ENCODE assay signal across 14 cellular contexts in genomic region chr1:228399531-228400236, GRCh38. TPM values are rescaled to one million over a fixed set of nuclear protein-coding genes. Genes with fewer than 3 reads are reported as not detected.
DNase-seq lines count a peak whose midpoint lies in the region; ATAC-seq and TF ChIP-seq lines count a peak whose summit lies in the region.
"Had no signal": no experiment of that assay in that cellular context is flagged by ENCODE, and none has a peak within 500 bp of the region (broad histone marks: within the 10 kb centered on the region; RNA-seq: fewer than 3 reads in every experiment).

No MANE protein-coding gene starts in this region.

- POLR2A ChIA-PET in RWPE1 (lab: Yijun Ruan, JAX; ENCODE audit: low non-redundant PET): no interaction called here

- TF ChIP-seq POLR2A in suprapubic skin (IDR thresholded peaks at IDR 0.05): no peak

- CTCF ChIA-PET in RWPE1 (lab: Yijun Ruan, JAX): no interaction called here

- H3K4me1 ChIP-seq in left lung: peaks cover 4 to 22% of the 10 kb centered on the region in 2 donors
- peaks cover 25% of the 10 kb centered on the region for H3K4me1 ChIP-seq in suprapubic skin

- WGBS in suprapubic skin: 93% methylated on average over 12 of the region's 14 CpGs

- H3K9me3 ChIP-seq in left lung (no peaks in the 10 kb centered on the region), suprapubic skin (no peaks in the 10 kb centered on the region)

- intact Hi-C loops in left lung (cut with DNase I): no loop called here

- no peaks in the 10 kb centered on the region for H3K27me3 ChIP-seq in left lung
- H3K27me3 ChIP-seq in suprapubic skin: no peaks in the 10 kb centered on the region

- ATAC-seq in left lung: no peak
- no peak for ATAC-seq in GM19452 (IDR thresholded peaks at IDR 0.05; ENCODE audit: unreplicated experiment)
- ATAC-seq in GM18868 (IDR thresholded peaks at IDR 0.05; ENCODE audit: unreplicated experiment): no peak

- TF ChIP-seq CTCF in RWPE1 (conservative IDR thresholded peaks at IDR 0.05; ENCODE audit: low read depth) (no peak), left lung (IDR thresholded peaks at IDR 0.05) (no peak), suprapubic skin (IDR thresholded peaks at IDR 0.05) (no peak)

- H3K36me3 ChIP-seq in left lung (peaks cover 0 to 88% of the 10 kb centered on the region in 2 donors), suprapubic skin (peaks cover 57% of the 10 kb centered on the region)

- H3K27ac ChIP-seq in RWPE1: peak overlapping the region; percentile 12; the same call in 1 of the 2 replicates
- no peak overlapping the region for H3K27ac ChIP-seq in left lung
- no peak overlapping the region for H3K27ac ChIP-seq in suprapubic skin
- H3K27ac ChIP-seq: C4-2B, PC-9 had no signal

- peak; percentile 47 for DNase-seq in activated effector memory CD4-positive, alpha-beta T cell treated with anti-CD3 and anti-CD28 coated beads, Interleukin-2, amount 50 U/mL, for 16 hours
- DNase-seq in activated effector memory CD4-positive, alpha-beta T cell treated with Interleukin-2 at 50 U/mL for 16 hours: no peak
- DNase-seq in RWPE1 (ENCODE audit: low spot score): no peak
- peak; percentile 29 to 54 for DNase-seq in left lung
- peak; percentile 31 to 55 for DNase-seq in suprapubic skin (ENCODE audit: low spot score in 2 of 2)
- DNase-seq: IMR-90, Kasumi-1, NCI-H1105, NCI-H1694, NCI-H510A treated with DMSO at 0.1 percent for 48 hours, PC-9 had no signal

- H3K4me3 ChIP-seq in left lung: no peak overlapping the region
- H3K4me3 ChIP-seq in suprapubic skin: no peak overlapping the region
- H3K4me3 ChIP-seq: PC-9 had no signal

- no peak for TF ChIP-seq EP300 in suprapubic skin (IDR thresholded peaks at IDR 0.05)

RNA-seq across cellular contexts. Expression of gene TRIM11, which starts 7.0 kb away (rescaled TPM):
- total RNA-seq in left lung (10 to 100 TPM; 21.5 to 27.1 TPM), suprapubic skin (10 to 100 TPM; 24.7 to 34.6 (median 32.8) TPM)

RNA-seq across cellular contexts. Expression of gene TRIM17, which starts 17.0 kb away (rescaled TPM):
- total RNA-seq in left lung: 1 to 10 TPM; 1.3 to 2.9 TPM
- 1 to 10 TPM; 1.2 to 3.8 (median 2.8) TPM for total RNA-seq in suprapubic skin
- total RNA-seq: IMR-90 had no signal

Comparison
In these comparisons a context has a peak if more than half of its experiments do, and no peak if none do; other contexts are left out.
1. DNase-seq: peak in activated effector memory CD4-positive, alpha-beta T cell treated with anti-CD3 and anti-CD28 coated beads, Interleukin-2, amount 50 U/mL, for 16 hours (single experiment), left lung (2 of 2) and suprapubic skin (2 of 2); none in activated effector memory CD4-positive, alpha-beta T cell treated with Interleukin-2 at 50 U/mL for 16 hours (single experiment) and RWPE1 (single experiment).